ENCODE assay signal across 8 cellular contexts in genomic region chr16:22188595-22189442, GRCh38. TPM values are rescaled to one million over a fixed set of nuclear protein-coding genes. Genes with fewer than 3 reads are reported as not detected.
DNase-seq lines count a peak whose midpoint lies in the region; ATAC-seq, FAIRE-seq and TF ChIP-seq lines count a peak whose summit lies in the region.

No MANE protein-coding gene starts in this region.

- WGBS in thymus = 28% methylated on average over 8 of the region's 8 CpGs

- H3K27ac ChIP-seq in Karpas-422 (ENCODE audit: low read length) (no peak overlapping the region), neutrophil (peak overlapping the region; percentile 94), thymus (ENCODE audit: low read depth) (peak overlapping the region; percentile 97)

- peak overlapping the region; percentile 84 for H3K4me3 Mint-ChIP-seq in activated T-helper 2 cell treated with anti-CD3 and anti-CD28 coated beads, Interferon-gamma antibody, Interleukin-2, Interleukin-4, amounts not matched to agents 10 μg/mL and 5 μg/mL and 100 μg/mL, durations not matched to agents 14 hours and 24 hours and 36 hours (ENCODE audit: low read depth)

- no peaks in the 10 kb centered on the region for H3K9me3 Mint-ChIP-seq in activated T-helper 2 cell treated with anti-CD3 and anti-CD28 coated beads, Interferon-gamma antibody, Interleukin-2, Interleukin-4, amounts not matched to agents 10 μg/mL and 5 μg/mL and 100 μg/mL, durations not matched to agents 14 hours and 24 hours and 36 hours

- H3K4me1 Mint-ChIP-seq in activated T-helper 2 cell treated with anti-CD3 and anti-CD28 coated beads, Interferon-gamma antibody, Interleukin-2, Interleukin-4, amounts not matched to agents 10 μg/mL and 5 μg/mL and 100 μg/mL, durations not matched to agents 14 hours and 24 hours and 36 hours (ENCODE audit: low read depth) = peaks cover 34% of the 10 kb centered on the region

- no peaks in the 10 kb centered on the region for H3K9me2 ChIP-seq in Karpas-422 (replicated peaks; ENCODE audit: insufficient read depth, low read length)

- no peaks in the 10 kb centered on the region for H3K79me2 ChIP-seq in Karpas-422 (ENCODE audit: low read length)

- peak overlapping the region; percentile 88 for H3K4me2 ChIP-seq in Karpas-422 (ENCODE audit: low read depth, low read length, poor library complexity, severe bottlenecking)

- intact Hi-C loops in activated T-helper 2 cell treated with anti-CD3 and anti-CD28 coated beads, Interferon-gamma antibody, Interleukin-2, Interleukin-4, amounts not matched to agents 10 μg/mL and 5 μg/mL and 100 μg/mL, durations not matched to agents 14 hours and 24 hours and 36 hours (cut with micrococcal nuclease) = loop anchor here (2.0 to 10.0 kb wide), 4 partner anchors 64 to 364 kb away; partner anchors contain the start of genes PDZD9 and VWA3A

- FAIRE-seq in RCC 7860 (lab: Jason Lieb, UNC) = peak; percentile 88

- H3K27ac Mint-ChIP-seq in activated T-helper 2 cell treated with anti-CD3 and anti-CD28 coated beads, Interferon-gamma antibody, Interleukin-2, Interleukin-4, amounts not matched to agents 10 μg/mL and 5 μg/mL and 100 μg/mL, durations not matched to agents 14 hours and 24 hours and 36 hours = peak overlapping the region; percentile 99

- H3K9ac ChIP-seq in Karpas-422 (ENCODE audit: low read length) = peak overlapping the region; percentile 65

- no peak overlapping the region for H3K4me3 ChIP-seq in Karpas-422 (ENCODE audit: low read length)
- no peak overlapping the region for H3K4me3 ChIP-seq in fibroblast of pulmonary artery (replicated peaks; ENCODE audit: low read depth, low read length)
- peak overlapping the region in 1 of 2 experiments; percentile 87 for H3K4me3 ChIP-seq in neutrophil (ENCODE audit: low read depth in 1 of 2, low read length in 1 of 2)
- no peak overlapping the region for H3K4me3 ChIP-seq in thymus (ENCODE audit: low read length)

- H3K9me3 ChIP-seq in Karpas-422 (ENCODE audit: low read length) = no peaks in the 10 kb centered on the region
- no peaks in the 10 kb centered on the region for H3K9me3 ChIP-seq in neutrophil
- H3K9me3 ChIP-seq in thymus (ENCODE audit: control insufficient read depth) = no peaks in the 10 kb centered on the region

- peak; percentile 84 for DNase-seq in DMS153 (lab: John Stamatoyannopoulos, UW)
- peak; percentile 88 for DNase-seq in Karpas-422
- peak; percentile 88 for DNase-seq in RCC 7860 (ENCODE audit: low spot score)
- DNase-seq in activated T-helper 2 cell treated with anti-CD3 and anti-CD28 coated beads, Interferon-gamma antibody, Interleukin-2, Interleukin-4, amounts not matched to agents 10 μg/mL and 5 μg/mL and 100 μg/mL, durations not matched to agents 14 hours and 24 hours and 36 hours (ENCODE audit: low spot score) = peak; percentile 54
- DNase-seq in fibroblast of pulmonary artery (ENCODE audit: low read depth) = peak; percentile 96

- H4K20me1 ChIP-seq in Karpas-422 (ENCODE audit: insufficient read depth, low read depth, low read length) = no peaks in the 10 kb centered on the region

- H3K36me3 Mint-ChIP-seq in activated T-helper 2 cell treated with anti-CD3 and anti-CD28 coated beads, Interferon-gamma antibody, Interleukin-2, Interleukin-4, amounts not matched to agents 10 μg/mL and 5 μg/mL and 100 μg/mL, durations not matched to agents 14 hours and 24 hours and 36 hours (ENCODE audit: low read depth) = no peaks in the 10 kb centered on the region

- no peak for ATAC-seq in HG03025 (IDR thresholded peaks at IDR 0.05; ENCODE audit: low FRiP score, unreplicated experiment)

- TF ChIP-seq CTCF in fibroblast of pulmonary artery (IDR thresholded peaks at IDR 0.05; ENCODE audit: low read length, missing control alignments) (peak; percentile 91), neutrophil (IDR thresholded peaks at IDR 0.05) (peak; percentile 67)

- H2AFZ ChIP-seq in Karpas-422 (ENCODE audit: low read length) = no peak overlapping the region

- H3K27me3 Mint-ChIP-seq in activated T-helper 2 cell treated with anti-CD3 and anti-CD28 coated beads, Interferon-gamma antibody, Interleukin-2, Interleukin-4, amounts not matched to agents 10 μg/mL and 5 μg/mL and 100 μg/mL, durations not matched to agents 14 hours and 24 hours and 36 hours (ENCODE audit: low read depth) = no peaks in the 10 kb centered on the region

- peaks cover 42% of the 10 kb centered on the region for H3K4me1 ChIP-seq in Karpas-422 (ENCODE audit: low read length)
- H3K4me1 ChIP-seq in neutrophil (ENCODE audit: control insufficient read depth in 1 of 2, insufficient read depth in 1 of 2, low read depth in 1 of 2, low read length in 1 of 2) = peaks cover 28 to 30% of the 10 kb centered on the region in 2 experiments
- peaks cover 18% of the 10 kb centered on the region for H3K4me1 ChIP-seq in thymus (ENCODE audit: control insufficient read depth, insufficient read depth, low read length)

- H3K36me3 ChIP-seq in Karpas-422 (ENCODE audit: insufficient read depth, low read length) (no peaks in the 10 kb centered on the region), neutrophil (no peaks in the 10 kb centered on the region), thymus (ENCODE audit: control insufficient read depth, insufficient read depth) (no peaks in the 10 kb centered on the region)

- H3K27me3 ChIP-seq in Karpas-422 (ENCODE audit: low read length) (no peaks in the 10 kb centered on the region), neutrophil (no peaks in the 10 kb centered on the region), thymus (ENCODE audit: control insufficient read depth, insufficient read depth) (no peaks in the 10 kb centered on the region)

RNA-seq across cellular contexts. Expression of gene EEF2K, which starts 17.3 kb away (rescaled TPM):
- 12.1 and 16.0 TPM in 2 replicates for total RNA-seq in Karpas-422 (2014; rRNA removed; shearing (Covaris generic); ENCODE audit: low replicate concordance)
- total RNA-seq in activated T-helper 2 cell treated with anti-CD3 and anti-CD28 coated beads, Interferon-gamma antibody, Interleukin-2, Interleukin-4, amounts not matched to agents 10 μg/mL and 5 μg/mL and 100 μg/mL, durations not matched to agents 14 hours and 24 hours and 36 hours = 40.4 and 41.0 TPM in 2 replicates
- 8.6 TPM for polyA plus RNA-seq in thymus

RNA-seq across cellular contexts. Expression of gene SDR42E2, which starts 26.5 kb away (rescaled TPM):
- total RNA-seq in Karpas-422 (2014; rRNA removed; shearing (Covaris generic); ENCODE audit: low replicate concordance) = not detected in 2 replicates
- 0.09 TPM in 1 of 2 replicates, not detected in the other for total RNA-seq in activated T-helper 2 cell treated with anti-CD3 and anti-CD28 coated beads, Interferon-gamma antibody, Interleukin-2, Interleukin-4, amounts not matched to agents 10 μg/mL and 5 μg/mL and 100 μg/mL, durations not matched to agents 14 hours and 24 hours and 36 hours
- 0.14 TPM for polyA plus RNA-seq in thymus
